ENCODE assay signal across 8 cellular contexts in the genomic region with DNA sequence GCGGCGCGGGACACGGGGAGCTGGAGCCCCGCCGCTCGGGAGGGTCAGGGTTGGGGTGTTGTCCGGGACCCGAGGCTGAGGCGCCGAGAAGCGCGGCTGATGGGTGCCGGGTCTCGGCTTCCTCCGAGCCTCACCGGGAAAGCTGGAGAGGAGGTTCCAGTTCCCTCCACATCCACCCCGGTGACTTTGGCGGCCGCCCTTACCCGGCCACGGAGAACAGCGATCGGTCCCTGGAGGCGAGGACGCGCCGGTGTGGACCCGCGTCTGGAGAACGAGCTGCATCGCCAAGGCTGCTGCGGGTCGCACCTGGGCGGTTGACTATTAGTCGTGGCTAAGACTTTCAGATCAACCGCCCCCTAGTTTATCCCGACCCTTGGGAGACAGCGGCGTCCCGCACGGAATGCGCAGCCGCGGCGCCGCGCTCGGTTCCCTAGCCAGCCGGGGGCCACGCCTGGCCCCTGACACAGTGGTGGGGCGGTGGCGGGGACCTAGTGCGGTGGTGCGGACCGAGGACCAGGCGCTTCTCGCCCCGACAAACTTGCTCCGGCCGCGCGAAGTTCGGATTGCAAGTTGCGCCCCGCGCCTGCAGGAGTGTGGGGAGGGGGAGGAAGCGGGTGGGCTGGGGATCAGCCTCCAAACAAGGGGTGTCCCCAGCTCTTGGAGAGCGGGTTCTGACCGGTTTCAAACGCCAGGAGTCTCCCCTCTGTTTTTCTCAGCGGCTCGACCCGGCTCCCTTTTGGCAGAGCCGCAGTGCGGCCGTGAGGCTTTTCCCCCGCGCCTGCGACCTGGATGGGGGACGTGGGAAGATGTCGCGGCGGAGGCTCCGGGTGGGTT. TPM values are rescaled to one million over a fixed set of nuclear protein-coding genes. Genes with fewer than 3 reads are reported as not detected.
A peak's percentile ranks its signal among the peaks of the same experiment; 100 is the strongest.
DNase-seq lines count a peak whose midpoint lies in the region; ATAC-seq and TF ChIP-seq lines count a peak whose summit lies in the region.

No MANE protein-coding gene starts in this region.

- TF ChIP-seq EP300 in neural cell (conservative IDR thresholded peaks at IDR 0.05; ENCODE audit: poor library complexity, severe bottlenecking): no peak

- TF ChIP-seq CTCF in fibroblast of the aortic adventitia (IDR thresholded peaks at IDR 0.05; ENCODE audit: insufficient read depth, low read length) (no peak), neural cell (IDR thresholded peaks at IDR 0.05; ENCODE audit: poor library complexity, severe bottlenecking) (no peak)

- H3K4me1 Mint-ChIP-seq in activated CD8-positive, alpha-beta T cell treated with anti-CD3 and anti-CD28 coated beads, Interleukin-2, amount 10 ng/mL, durations not matched to agents 7 days and 5 days (ENCODE audit: low read depth): peaks cover 15% of the 10 kb centered on the region

- POLR2A ChIA-PET in activated CD8-positive, alpha-beta T cell treated with anti-CD3 and anti-CD28 coated beads, Interleukin-2, amount 10 ng/mL, durations not matched to agents 7 days and 5 days (lab: Charles Lee): interaction anchor here (1.4 kb wide), 1 partner anchor 8 kb away, joined by 3 read pairs; no protein-coding TSS in a partner anchor

- H3K27ac Mint-ChIP-seq in activated CD8-positive, alpha-beta T cell treated with anti-CD3 and anti-CD28 coated beads, Interleukin-2, amount 10 ng/mL, durations not matched to agents 7 days and 5 days: no peak overlapping the region

- H3K27ac ChIP-seq in neural cell (ENCODE audit: low read length): peak overlapping the region; percentile 74

- peak overlapping the region; percentile 30 for H3K4me2 ChIP-seq in neural cell (ENCODE audit: low read length)

- H3K4me3 Mint-ChIP-seq in activated CD8-positive, alpha-beta T cell treated with anti-CD3 and anti-CD28 coated beads, Interleukin-2, amount 10 ng/mL, durations not matched to agents 7 days and 5 days: peak overlapping the region; percentile 52

- H3K9me2 ChIP-seq in neural cell (ENCODE audit: insufficient read depth, low read length): no peaks in the 10 kb centered on the region

- no peaks in the 10 kb centered on the region for H3K9me3 Mint-ChIP-seq in activated CD8-positive, alpha-beta T cell treated with anti-CD3 and anti-CD28 coated beads, Interleukin-2, amount 10 ng/mL, durations not matched to agents 7 days and 5 days (ENCODE audit: insufficient read depth)

- H3F3A ChIP-seq in neural cell (ENCODE audit: insufficient read depth, low read length, poor library complexity, severe bottlenecking): no peaks in the 10 kb centered on the region

- DNase-seq in activated CD8-positive, alpha-beta T cell treated with anti-CD3 and anti-CD28 coated beads, Interleukin-2, amount 10 ng/mL, durations not matched to agents 7 days and 5 days: peak; percentile 25
- DNase-seq in fibroblast of the aortic adventitia (ENCODE audit: low read depth) (peak; percentile 12), NCI-H1105 treated with DMSO at 0.1 percent for 48 hours (lab: John Stamatoyannopoulos, UW) (no peak), T1000 (lab: John Stamatoyannopoulos, UW) (no peak)

- H3K79me2 ChIP-seq in neural cell (replicated peaks; ENCODE audit: insufficient read depth, low read length): peaks cover 14% of the 10 kb centered on the region

- H3K36me3 Mint-ChIP-seq in activated CD8-positive, alpha-beta T cell treated with anti-CD3 and anti-CD28 coated beads, Interleukin-2, amount 10 ng/mL, durations not matched to agents 7 days and 5 days (ENCODE audit: low read depth): no peaks in the 10 kb centered on the region

- TF ChIP-seq RAD21 in neural cell (conservative IDR thresholded peaks at IDR 0.05): no peak

- peak overlapping the region; percentile 84 for H2AFZ ChIP-seq in neural cell (ENCODE audit: low read depth, low read length)

- peaks cover 60% of the 10 kb centered on the region for H3K27me3 Mint-ChIP-seq in activated CD8-positive, alpha-beta T cell treated with anti-CD3 and anti-CD28 coated beads, Interleukin-2, amount 10 ng/mL, durations not matched to agents 7 days and 5 days (ENCODE audit: low read depth)

- peak overlapping the region; percentile 97 for H3K9ac ChIP-seq in ES-I3 (ENCODE audit: low read depth, low read length)
- H3K9ac ChIP-seq in neural cell (ENCODE audit: low read length): peak overlapping the region; percentile 90

- CTCF ChIA-PET in activated CD8-positive, alpha-beta T cell treated with anti-CD3 and anti-CD28 coated beads, Interleukin-2, amount 10 ng/mL, durations not matched to agents 7 days and 5 days (lab: Charles Lee): interaction anchor here (1.8 kb wide), 1 partner anchor 149 kb away, joined by 6 read pairs; no protein-coding TSS in a partner anchor

- peaks cover 10% of the 10 kb centered on the region; the same call in 1 of the 2 replicates for H3K4me1 ChIP-seq in ES-I3 (ENCODE audit: insufficient read depth, low read length)

- peaks cover 4% of the 10 kb centered on the region for H4K20me1 ChIP-seq in neural cell (ENCODE audit: insufficient read depth)

- peak; percentile 31 for ATAC-seq in HG03432 (IDR thresholded peaks at IDR 0.05; ENCODE audit: unreplicated experiment)
- ATAC-seq in activated CD8-positive, alpha-beta T cell treated with anti-CD3 and anti-CD28 coated beads, Interleukin-2, amount 10 ng/mL, durations not matched to agents 7 days and 5 days: peak; percentile 46
- no peak for ATAC-seq in HG03039 (IDR thresholded peaks at IDR 0.05; ENCODE audit: unreplicated experiment)

- H3K4me3 ChIP-seq in fibroblast of the aortic adventitia (ENCODE audit: low read depth, low read length) (peak overlapping the region; percentile 62), neural cell (ENCODE audit: low read length) (peak overlapping the region; percentile 82)

- H3K36me3 ChIP-seq in ES-I3 (ENCODE audit: insufficient read depth, low read length): 0 out of 2 replicates have a peak, but pooled peaks cover 2% of the 10 kb centered on the region
- H3K36me3 ChIP-seq in neural cell (ENCODE audit: insufficient read depth, low read length): no peaks in the 10 kb centered on the region

- H3K27me3 ChIP-seq in neural cell (ENCODE audit: insufficient read depth, low read depth, low read length): peaks cover 22% of the 10 kb centered on the region

- no peaks in the 10 kb centered on the region; the same call in 1 of the 2 replicates for H3K9me3 ChIP-seq in ES-I3 (ENCODE audit: control insufficient read depth, insufficient read depth, low read length)
- H3K9me3 ChIP-seq in neural cell (ENCODE audit: low read length): no peaks in the 10 kb centered on the region

TF ChIP-seq in neural cell, 6 proteins besides CTCF, POLR2A, EP300 and RAD21:
- TF ChIP-seq POLR2AphosphoS5 (IDR thresholded peaks at IDR 0.05) (peak; percentile 41), TAF1 (IDR thresholded peaks at IDR 0.05; ENCODE audit: low read depth) (no peak), MXI1 (conservative IDR thresholded peaks at IDR 0.05; ENCODE audit: poor library complexity, severe bottlenecking) (peak; percentile 1), EZH2 (IDR thresholded peaks at IDR 0.05; ENCODE audit: borderline replicate concordance, insufficient read depth, low read length, poor library complexity, severe bottlenecking) (no peak), SMC3 (conservative IDR thresholded peaks at IDR 0.05; ENCODE audit: poor library complexity) (no peak)
- TF ChIP-seq, protein P1, sequence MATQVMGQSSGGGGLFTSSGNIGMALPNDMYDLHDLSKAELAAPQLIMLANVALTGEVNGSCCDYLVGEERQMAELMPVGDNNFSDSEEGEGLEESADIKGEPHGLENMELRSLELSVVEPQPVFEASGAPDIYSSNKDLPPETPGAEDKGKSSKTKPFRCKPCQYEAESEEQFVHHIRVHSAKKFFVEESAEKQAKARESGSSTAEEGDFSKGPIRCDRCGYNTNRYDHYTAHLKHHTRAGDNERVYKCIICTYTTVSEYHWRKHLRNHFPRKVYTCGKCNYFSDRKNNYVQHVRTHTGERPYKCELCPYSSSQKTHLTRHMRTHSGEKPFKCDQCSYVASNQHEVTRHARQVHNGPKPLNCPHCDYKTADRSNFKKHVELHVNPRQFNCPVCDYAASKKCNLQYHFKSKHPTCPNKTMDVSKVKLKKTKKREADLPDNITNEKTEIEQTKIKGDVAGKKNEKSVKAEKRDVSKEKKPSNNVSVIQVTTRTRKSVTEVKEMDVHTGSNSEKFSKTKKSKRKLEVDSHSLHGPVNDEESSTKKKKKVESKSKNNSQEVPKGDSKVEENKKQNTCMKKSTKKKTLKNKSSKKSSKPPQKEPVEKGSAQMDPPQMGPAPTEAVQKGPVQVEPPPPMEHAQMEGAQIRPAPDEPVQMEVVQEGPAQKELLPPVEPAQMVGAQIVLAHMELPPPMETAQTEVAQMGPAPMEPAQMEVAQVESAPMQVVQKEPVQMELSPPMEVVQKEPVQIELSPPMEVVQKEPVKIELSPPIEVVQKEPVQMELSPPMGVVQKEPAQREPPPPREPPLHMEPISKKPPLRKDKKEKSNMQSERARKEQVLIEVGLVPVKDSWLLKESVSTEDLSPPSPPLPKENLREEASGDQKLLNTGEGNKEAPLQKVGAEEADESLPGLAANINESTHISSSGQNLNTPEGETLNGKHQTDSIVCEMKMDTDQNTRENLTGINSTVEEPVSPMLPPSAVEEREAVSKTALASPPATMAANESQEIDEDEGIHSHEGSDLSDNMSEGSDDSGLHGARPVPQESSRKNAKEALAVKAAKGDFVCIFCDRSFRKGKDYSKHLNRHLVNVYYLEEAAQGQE (IDR thresholded peaks at IDR 0.05; ENCODE audit: borderline replicate concordance): no peak

RNA-seq across cellular contexts. Expression of a gene that starts 0.5 kb away (rescaled TPM):
- under 1 TPM; 0.13 to 0.24 TPM for total RNA-seq in activated CD8-positive, alpha-beta T cell treated with anti-CD3 and anti-CD28 coated beads, Interleukin-2, amount 10 ng/mL, durations not matched to agents 7 days and 5 days
- total RNA-seq in fibroblast of the aortic adventitia (ENCODE audit: low replicate concordance): 0.09 and 0.16 TPM in 2 replicates
- 10.1 and 11.4 TPM in 2 replicates for polyA plus RNA-seq in neural cell
- 19.0 and 20.6 TPM in 2 replicates for polyA minus RNA-seq in neural cell

Comparison
In these comparisons a context has a peak if more than half of its experiments do, and no peak if none do; other contexts are left out.
1. DNase-seq: peak in activated CD8-positive, alpha-beta T cell treated with anti-CD3 and anti-CD28 coated beads, Interleukin-2, amount 10 ng/mL, durations not matched to agents 7 days and 5 days (single experiment) and fibroblast of the aortic adventitia (single experiment); none in NCI-H1105 treated with DMSO at 0.1 percent for 48 hours (single experiment) and T1000 (single experiment).